In the genomic region with DNA sequence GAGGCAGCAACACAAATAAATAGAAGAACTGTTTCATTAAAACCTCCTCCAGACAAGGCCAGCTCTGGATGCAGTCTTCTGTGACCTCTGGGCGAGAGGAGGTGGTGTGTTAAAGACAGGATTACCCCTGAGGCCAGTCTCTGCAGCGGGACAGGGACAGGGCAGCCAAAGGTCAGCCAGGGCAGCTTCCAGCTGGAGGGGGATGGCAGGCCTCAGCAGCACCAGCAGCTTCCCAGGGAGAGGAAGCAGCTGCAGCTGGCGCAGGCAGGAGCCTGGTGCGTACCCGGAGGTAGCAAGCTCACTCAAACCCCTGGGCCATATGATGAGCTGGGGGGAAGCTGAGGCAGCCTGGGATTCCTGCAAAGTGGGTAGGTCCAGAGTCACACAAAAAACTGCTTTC, we compare ENCODE assay signal across 18 cellular contexts.
DNase-seq lines count a peak whose midpoint lies in the region; ATAC-seq and TF ChIP-seq lines count a peak whose summit lies in the region.
"Had no signal": no experiment of that assay in that cellular context is flagged by ENCODE, and none has a peak within 500 bp of the region (broad histone marks: within the 10 kb centered on the region; RNA-seq: fewer than 3 reads in every experiment).

No MANE protein-coding gene starts in this region.

- peaks cover 10 to 55% of the 10 kb centered on the region in 2 experiments; a peak in 3 of 4 replicates for H3K4me1 ChIP-seq in SK-N-SH (ENCODE audit: control insufficient read depth in 1 of 2, insufficient read depth in 2 of 2, low read depth in 1 of 2, low read length in 1 of 2)
- H3K4me1 ChIP-seq: left lung had no signal

- no peak overlapping the region for H3K9ac ChIP-seq in SK-N-SH
- H3K9ac ChIP-seq: BLaER1 treated with 17β-estradiol and CSF1 and Interleukin-3, amounts not matched to agents 10 nM and 100 nM had no signal

- TF ChIP-seq EP300 in SK-N-SH (IDR thresholded peaks at IDR 0.05; ENCODE audit: borderline replicate concordance in 1 of 2, low read depth in 1 of 2, low read length in 1 of 2) = peak in 1 of 2 experiments; percentile 93; a peak in 2 of 4 replicates

- no peak overlapping the region for H3K4me3 ChIP-seq in SK-N-SH (ENCODE audit: low read depth in 2 of 2, low read length in 1 of 2)
- H3K4me3 ChIP-seq: BLaER1 treated with 17β-estradiol and CSF1 and Interleukin-3, amounts not matched to agents 10 nM and 100 nM; left lung had no signal

- no peaks in the 10 kb centered on the region for H4K20me1 ChIP-seq in SK-N-SH (ENCODE audit: insufficient read depth)
- H4K20me1 ChIP-seq: BLaER1 treated with 17β-estradiol and CSF1 and Interleukin-3, amounts not matched to agents 10 nM and 100 nM had no signal

- H2AFZ ChIP-seq in SK-N-SH (ENCODE audit: low read depth) = peak overlapping the region; percentile 85; the same call in 1 of the 2 replicates

- no peaks in the 10 kb centered on the region for H3K36me3 ChIP-seq in SK-N-SH (replicated peaks in 1 of 2; ENCODE audit: control insufficient read depth in 1 of 2, insufficient read depth in 2 of 2, low read length in 1 of 2)
- H3K36me3 ChIP-seq: BLaER1 treated with 17β-estradiol and CSF1 and Interleukin-3, amounts not matched to agents 10 nM and 100 nM; left lung had no signal

- peak; percentile 33 for TF ChIP-seq RAD21 in SK-N-SH (IDR thresholded peaks at IDR 0.05; ENCODE audit: low read length)

- no peaks in the 10 kb centered on the region for H3K9me3 ChIP-seq in SK-N-SH
- H3K9me3 ChIP-seq: BLaER1 treated with 17β-estradiol and CSF1 and Interleukin-3, amounts not matched to agents 10 nM and 100 nM; left lung had no signal

- no peaks in the 10 kb centered on the region for H3K9me2 ChIP-seq in SK-N-SH

- DNase-seq in M059J (ENCODE audit: low read depth) (peak; percentile 39), SK-N-SH (peak; percentile 83), left ventricle myocardium superior (peak; percentile 76), sciatic nerve (ENCODE audit: low spot score) (no peak), OCI-M1 (lab: John Stamatoyannopoulos, UW) (no peak)
- no peak for DNase-seq in activated effector memory CD4-positive, alpha-beta T cell treated with Interleukin-2 at 50 U/mL for 16 hours
- DNase-seq: activated CD4-positive, CD25-positive, alpha-beta regulatory T cell treated with anti-CD3 and anti-CD28 coated beads, Interleukin-2, amount 50 U/mL, for 72 hours; activated CD8-positive, alpha-beta memory T cell treated with anti-CD3 and anti-CD28 coated beads, Interleukin-2, amount 50 U/mL, for 4 hours; activated naive CD4-positive, alpha-beta T cell treated with anti-CD3 and anti-CD28 coated beads for 36 hours; cortex of kidney; hypothalamus; left lung; naive B cell; NCI-H146; NCI-H524 treated with DMSO at 0.1 percent for 48 hours; RPMI8226 had no signal

- intact Hi-C loops in left ventricle myocardium superior (cut with micrococcal nuclease) (no loop called here), sciatic nerve (cut with DNase I) (no loop called here)

- no peaks in the 10 kb centered on the region for H3K27me3 ChIP-seq in SK-N-SH (ENCODE audit: insufficient read depth)
- H3K27me3 ChIP-seq: BLaER1 treated with 17β-estradiol and CSF1 and Interleukin-3, amounts not matched to agents 10 nM and 100 nM; left lung had no signal

- H3K4me2 ChIP-seq in SK-N-SH = peak overlapping the region; percentile 34; the same call in 1 of the 2 replicates

- H3K79me2 ChIP-seq in SK-N-SH (ENCODE audit: insufficient read depth) = no peaks in the 10 kb centered on the region

- ATAC-seq in left ventricle myocardium superior (peak; percentile 81), sciatic nerve (peak; percentile 52), HG03442 (IDR thresholded peaks at IDR 0.05; ENCODE audit: unreplicated experiment) (no peak)
- ATAC-seq: left lung had no signal

- CTCF ChIA-PET in SK-N-SH (lab: Yijun Ruan, JAX) = interaction anchor here (0.7 to 3.1 kb wide), 9 partner anchors 9 to 248 kb away, joined by 3 to 11 read pairs (median 4); no protein-coding TSS in a partner anchor

- peaks cover 8% of the 10 kb centered on the region for H3F3A ChIP-seq in SK-N-SH (replicated peaks; ENCODE audit: insufficient read depth)

- WGBS in SK-N-SH (ENCODE audit: low lambda C conversion rate) = 49% methylated on average over 2 of the region's 5 CpGs

- H3K27ac ChIP-seq in SK-N-SH (ENCODE audit: low read depth in 2 of 2, low read length in 1 of 2) = peak overlapping the region; percentile 69 to 98; a peak in 3 of 4 replicates
- H3K27ac ChIP-seq: BLaER1 treated with 17β-estradiol and CSF1 and Interleukin-3, amounts not matched to agents 10 nM and 100 nM; left lung had no signal

- POLR2A ChIA-PET in SK-N-SH (lab: Yijun Ruan, JAX) = interaction anchor here (0.8 to 6.6 kb wide), 10 partner anchors 16 to 326 kb away, joined by 3 to 61 read pairs (median 4); a partner anchor contains a TSS

- no peak for TF ChIP-seq CTCF in SK-N-SH (IDR thresholded peaks at IDR 0.05)

TF ChIP-seq in SK-N-SH, 30 proteins besides CTCF, POLR2A, EP300 and RAD21:
- TF ChIP-seq GATA2 (CRISPR knock-in tag; IDR thresholded peaks at IDR 0.05) (peak; percentile 58; the same call in 1 of the 2 replicates), RXRA (IDR thresholded peaks at IDR 0.05; ENCODE audit: borderline replicate concordance, low read depth) (peak; percentile 34; the same call in 1 of the 2 replicates), FOXJ3 (CRISPR knock-in tag; IDR thresholded peaks at IDR 0.05) (peak; percentile 92), SMC3 (IDR thresholded peaks at IDR 0.05; ENCODE audit: low read depth, low read length) (no peak), RCOR1 (IDR thresholded peaks at IDR 0.05; ENCODE audit: low read length) (peak; percentile 59; the same call in 1 of the 2 replicates), TCF12 (IDR thresholded peaks at IDR 0.05) (peak; percentile 8; the same call in 1 of the 2 replicates)
- TF ChIP-seq, protein P1, sequence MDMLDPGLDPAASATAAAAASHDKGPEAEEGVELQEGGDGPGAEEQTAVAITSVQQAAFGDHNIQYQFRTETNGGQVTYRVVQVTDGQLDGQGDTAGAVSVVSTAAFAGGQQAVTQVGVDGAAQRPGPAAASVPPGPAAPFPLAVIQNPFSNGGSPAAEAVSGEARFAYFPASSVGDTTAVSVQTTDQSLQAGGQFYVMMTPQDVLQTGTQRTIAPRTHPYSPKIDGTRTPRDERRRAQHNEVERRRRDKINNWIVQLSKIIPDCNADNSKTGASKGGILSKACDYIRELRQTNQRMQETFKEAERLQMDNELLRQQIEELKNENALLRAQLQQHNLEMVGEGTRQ (IDR thresholded peaks at IDR 0.05; ENCODE audit: borderline replicate concordance, low read depth, low read length) = no peak

Comparison
In these comparisons a context has a peak if more than half of its experiments do, and no peak if none do; other contexts are left out.
1. DNase-seq: peak in M059J (single experiment), SK-N-SH (single experiment) and left ventricle myocardium superior (single experiment); none in sciatic nerve (single experiment), OCI-M1 (single experiment) and activated effector memory CD4-positive, alpha-beta T cell treated with Interleukin-2 at 50 U/mL for 16 hours (single experiment).